ENCODE assay signal across 1 cellular context in the genomic region with DNA sequence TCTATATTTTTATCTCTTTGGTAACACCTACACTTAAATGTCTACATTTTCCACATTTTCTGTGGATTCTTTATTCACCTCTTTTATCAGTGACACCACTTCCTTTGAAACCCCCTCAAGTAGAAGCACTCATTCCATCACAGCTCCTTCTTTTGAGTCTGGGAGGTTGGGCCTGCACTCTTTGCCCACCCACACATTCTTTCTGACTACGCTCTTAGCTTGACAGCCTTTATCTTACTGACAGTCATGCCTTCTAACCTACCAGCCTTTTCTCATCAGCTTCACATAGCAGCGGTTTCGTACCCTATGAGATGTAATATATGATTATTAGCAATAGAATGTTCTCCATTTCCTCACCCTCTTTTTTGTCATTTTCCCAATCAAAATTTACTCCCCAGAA.
A peak's percentile ranks its signal among the peaks of the same experiment; 100 is the strongest.
TF ChIP-seq lines count a peak whose summit lies in the region.

No MANE protein-coding gene starts in this region.

TF ChIP-seq in HCT116, 20 proteins besides CTCF, POLR2A, EP300 and RAD21 (continued from another document):
- TF ChIP-seq, protein P1, sequence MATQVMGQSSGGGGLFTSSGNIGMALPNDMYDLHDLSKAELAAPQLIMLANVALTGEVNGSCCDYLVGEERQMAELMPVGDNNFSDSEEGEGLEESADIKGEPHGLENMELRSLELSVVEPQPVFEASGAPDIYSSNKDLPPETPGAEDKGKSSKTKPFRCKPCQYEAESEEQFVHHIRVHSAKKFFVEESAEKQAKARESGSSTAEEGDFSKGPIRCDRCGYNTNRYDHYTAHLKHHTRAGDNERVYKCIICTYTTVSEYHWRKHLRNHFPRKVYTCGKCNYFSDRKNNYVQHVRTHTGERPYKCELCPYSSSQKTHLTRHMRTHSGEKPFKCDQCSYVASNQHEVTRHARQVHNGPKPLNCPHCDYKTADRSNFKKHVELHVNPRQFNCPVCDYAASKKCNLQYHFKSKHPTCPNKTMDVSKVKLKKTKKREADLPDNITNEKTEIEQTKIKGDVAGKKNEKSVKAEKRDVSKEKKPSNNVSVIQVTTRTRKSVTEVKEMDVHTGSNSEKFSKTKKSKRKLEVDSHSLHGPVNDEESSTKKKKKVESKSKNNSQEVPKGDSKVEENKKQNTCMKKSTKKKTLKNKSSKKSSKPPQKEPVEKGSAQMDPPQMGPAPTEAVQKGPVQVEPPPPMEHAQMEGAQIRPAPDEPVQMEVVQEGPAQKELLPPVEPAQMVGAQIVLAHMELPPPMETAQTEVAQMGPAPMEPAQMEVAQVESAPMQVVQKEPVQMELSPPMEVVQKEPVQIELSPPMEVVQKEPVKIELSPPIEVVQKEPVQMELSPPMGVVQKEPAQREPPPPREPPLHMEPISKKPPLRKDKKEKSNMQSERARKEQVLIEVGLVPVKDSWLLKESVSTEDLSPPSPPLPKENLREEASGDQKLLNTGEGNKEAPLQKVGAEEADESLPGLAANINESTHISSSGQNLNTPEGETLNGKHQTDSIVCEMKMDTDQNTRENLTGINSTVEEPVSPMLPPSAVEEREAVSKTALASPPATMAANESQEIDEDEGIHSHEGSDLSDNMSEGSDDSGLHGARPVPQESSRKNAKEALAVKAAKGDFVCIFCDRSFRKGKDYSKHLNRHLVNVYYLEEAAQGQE (IDR thresholded peaks at IDR 0.05; ENCODE audit: low read depth): no peak
- TF ChIP-seq FOSL1 (IDR thresholded peaks at IDR 0.05; ENCODE audit: low read depth) (no peak), SP1 (IDR thresholded peaks at IDR 0.05; ENCODE audit: low read depth) (0 out of 2 replicates have a peak, but pooled peaks have one; percentile 14)
